ENCODE assay signal across 8 cellular contexts in genomic region chr3:100154171-100154570, GRCh38. TPM values are rescaled to one million over a fixed set of nuclear protein-coding genes. Genes with fewer than 3 reads are reported as not detected.
"Had no signal": no experiment of that assay in that cellular context is flagged by ENCODE, and none has a peak within 500 bp of the region (broad histone marks: within the 10 kb centered on the region; RNA-seq: fewer than 3 reads in every experiment).

No MANE protein-coding gene starts in this region.

- H3K9ac ChIP-seq: KMS-11 had no signal

- ATAC-seq: GM23338, HCT116 had no signal

- H3K4me3 Mint-ChIP-seq: GM23338, HFFc6 had no signal

- H3K27ac ChIP-seq: KMS-11 had no signal

- H3K4me2 ChIP-seq: GM23338, KMS-11 had no signal

- H3K27ac Mint-ChIP-seq: GM23338 had no signal

- H3K4me1 ChIP-seq: HAP-1 had no signal

- H3K4me3 ChIP-seq: GM23338, HAP-1 had no signal

- FAIRE-seq: HTR-8/SVneo had no signal

- DNase-seq: H7, HFFc6, KBM-7 had no signal

- H2AFZ ChIP-seq: GM23338 had no signal

RNA-seq across cellular contexts. Expression of gene FILIP1L, which starts 39.9 kb away (rescaled TPM):
- total RNA-seq: GM23338 had no signal
